Comparison of ENCODE assay signal across 10 cellular contexts in the genomic region with DNA sequence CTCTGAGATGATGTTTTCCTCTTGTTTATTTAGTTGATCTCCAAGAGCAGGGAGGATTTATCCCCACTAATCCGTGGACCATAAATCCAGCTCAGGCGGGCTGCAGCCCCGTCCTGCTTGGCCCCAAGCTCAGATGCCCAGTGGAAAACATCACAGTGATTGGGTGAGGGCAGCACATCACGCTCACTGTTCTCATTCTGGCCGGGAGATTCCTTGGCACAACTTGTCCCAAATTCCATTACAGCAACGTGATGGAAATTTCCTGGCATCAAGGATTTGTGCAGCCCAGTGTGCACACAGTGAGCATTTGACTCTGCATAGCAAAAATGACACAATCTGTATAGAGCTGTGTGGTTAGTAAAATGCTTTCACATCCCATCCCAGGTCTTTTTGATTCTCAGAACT.
DNase-seq lines count a peak whose midpoint lies in the region; ATAC-seq, FAIRE-seq and TF ChIP-seq lines count a peak whose summit lies in the region.
"Had no signal": no experiment of that assay in that cellular context is flagged by ENCODE, and none has a peak within 500 bp of the region (broad histone marks: within the 10 kb centered on the region; RNA-seq: fewer than 3 reads in every experiment).

No MANE protein-coding gene starts in this region.

- peaks cover 11% of the 10 kb centered on the region for H3F3A ChIP-seq in SK-N-SH (replicated peaks; ENCODE audit: insufficient read depth)

- no peak for FAIRE-seq in GM19239 (lab: Jason Lieb, UNC)

- no peak overlapping the region for H2AFZ ChIP-seq in SK-N-SH (ENCODE audit: low read depth)

- H3K79me2 ChIP-seq in SK-N-SH (ENCODE audit: insufficient read depth) = no peaks in the 10 kb centered on the region

- peak overlapping the region; percentile 45; the same call in 1 of the 2 replicates for H3K9ac ChIP-seq in SK-N-SH

- no peaks in the 10 kb centered on the region for H4K20me1 ChIP-seq in SK-N-SH (ENCODE audit: insufficient read depth)

- TF ChIP-seq CTCF in AG09309 (IDR thresholded peaks at IDR 0.05; ENCODE audit: control insufficient read depth, insufficient read depth, low read depth, low read length, missing control alignments) (no peak), SK-N-SH (IDR thresholded peaks at IDR 0.05) (no peak), foreskin fibroblast (IDR thresholded peaks at IDR 0.05; ENCODE audit: low read depth, low read length) (no peak), osteocyte (IDR thresholded peaks at IDR 0.05) (no peak)

- H3K4me2 ChIP-seq in SK-N-SH = peak overlapping the region; percentile 29

- POLR2A ChIA-PET in SK-N-SH (lab: Yijun Ruan, JAX) = no interaction called here

- H3K36me3 Mint-ChIP-seq in osteocyte (ENCODE audit: unreplicated experiment) = no peaks in the 10 kb centered on the region

- H3K27ac Mint-ChIP-seq in osteocyte (ENCODE audit: unreplicated experiment) = peak overlapping the region; percentile 58

- peak in 1 of 2 experiments; percentile 81; a peak in 2 of 4 replicates for TF ChIP-seq EP300 in SK-N-SH (IDR thresholded peaks at IDR 0.05; ENCODE audit: borderline replicate concordance in 1 of 2, low read depth in 1 of 2, low read length in 1 of 2)

- H3K4me1 ChIP-seq in SK-N-SH (ENCODE audit: control insufficient read depth in 1 of 2, insufficient read depth in 2 of 2, low read depth in 1 of 2, low read length in 1 of 2) = peaks cover 0 to 7% of the 10 kb centered on the region in 2 experiments; a peak in 3 of 4 replicates

- no peaks in the 10 kb centered on the region for H3K9me3 Mint-ChIP-seq in osteocyte (ENCODE audit: unreplicated experiment)

- TF ChIP-seq RAD21 in SK-N-SH (IDR thresholded peaks at IDR 0.05; ENCODE audit: low read length) = no peak

- no peaks in the 10 kb centered on the region for H3K9me2 ChIP-seq in SK-N-SH

- H3K27ac ChIP-seq in SK-N-SH (ENCODE audit: low read depth in 2 of 2, low read length in 1 of 2) = peak overlapping the region; percentile 44 to 79; a peak in 3 of 4 replicates
- H3K27ac ChIP-seq: SK-N-MC had no signal

- 20% methylated on average over 6 of the region's 6 CpGs for WGBS in SK-N-SH (ENCODE audit: low lambda C conversion rate)

- peaks cover 27% of the 10 kb centered on the region for H3K4me1 Mint-ChIP-seq in osteocyte (ENCODE audit: unreplicated experiment)

- CTCF ChIA-PET in SK-N-SH (lab: Yijun Ruan, JAX) = interaction anchor here (1.0 to 1.8 kb wide), 2 partner anchors 39 to 508 kb away, joined by 3 to 5 read pairs; no protein-coding TSS in a partner anchor

- ATAC-seq in HG03097 (IDR thresholded peaks at IDR 0.05; ENCODE audit: low FRiP score, unreplicated experiment) = no peak

- peak; percentile 83 for DNase-seq in AG09309 (ENCODE audit: low read depth)
- DNase-seq in SK-N-SH = no peak
- peak; percentile 87 to 92 for DNase-seq in foreskin fibroblast
- no peak for DNase-seq in osteocyte (ENCODE audit: extremely low spot score, unreplicated experiment)
- DNase-seq in activated T-cell treated with anti-CD3 and anti-CD28 coated beads, Interleukin-2, amount 50 U/mL, for 1 hour = no peak
- no peak for DNase-seq in GM19239 (ENCODE audit: insufficient read length, low spot score)
- DNase-seq in NCI-H1417 (lab: John Stamatoyannopoulos, UW) = no peak

- H3K36me3 ChIP-seq in SK-N-SH (replicated peaks in 1 of 2; ENCODE audit: control insufficient read depth in 1 of 2, insufficient read depth in 2 of 2, low read length in 1 of 2) = no peaks in the 10 kb centered on the region

- no peak overlapping the region for H3K4me3 Mint-ChIP-seq in osteocyte (ENCODE audit: unreplicated experiment)

- no peaks in the 10 kb centered on the region for H3K9me3 ChIP-seq in SK-N-SH
- H3K9me3 ChIP-seq: Caco-2 had no signal

- H3K4me3 ChIP-seq in AG09309 (ENCODE audit: control insufficient read depth, low read depth, low read length) (no peak overlapping the region), SK-N-SH (ENCODE audit: low read depth in 2 of 2, low read length in 1 of 2) (no peak overlapping the region), foreskin fibroblast (ENCODE audit: low read depth in 1 of 2, low read length in 2 of 2) (no peak overlapping the region)
- H3K4me3 ChIP-seq: SK-N-MC had no signal

- H3K27me3 ChIP-seq in SK-N-SH (ENCODE audit: insufficient read depth) = no peaks in the 10 kb centered on the region

- H3K27me3 Mint-ChIP-seq in osteocyte (ENCODE audit: unreplicated experiment) = no peaks in the 10 kb centered on the region

TF ChIP-seq in SK-N-SH, 30 proteins besides CTCF, POLR2A, EP300 and RAD21 (continues in another document):
- no peak for TF ChIP-seq NRF1 (IDR thresholded peaks at IDR 0.05; ENCODE audit: low read depth, low read length)
- no peak for TF ChIP-seq RCOR1 (IDR thresholded peaks at IDR 0.05; ENCODE audit: low read length)
- TF ChIP-seq RFX5 (IDR thresholded peaks at IDR 0.05; ENCODE audit: low read length) = no peak
- no peak for TF ChIP-seq GABPA (IDR thresholded peaks at IDR 0.05; ENCODE audit: low read depth)
- TF ChIP-seq, protein P1, sequence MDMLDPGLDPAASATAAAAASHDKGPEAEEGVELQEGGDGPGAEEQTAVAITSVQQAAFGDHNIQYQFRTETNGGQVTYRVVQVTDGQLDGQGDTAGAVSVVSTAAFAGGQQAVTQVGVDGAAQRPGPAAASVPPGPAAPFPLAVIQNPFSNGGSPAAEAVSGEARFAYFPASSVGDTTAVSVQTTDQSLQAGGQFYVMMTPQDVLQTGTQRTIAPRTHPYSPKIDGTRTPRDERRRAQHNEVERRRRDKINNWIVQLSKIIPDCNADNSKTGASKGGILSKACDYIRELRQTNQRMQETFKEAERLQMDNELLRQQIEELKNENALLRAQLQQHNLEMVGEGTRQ (IDR thresholded peaks at IDR 0.05; ENCODE audit: borderline replicate concordance, low read depth, low read length) = no peak
- TF ChIP-seq, protein P2, sequence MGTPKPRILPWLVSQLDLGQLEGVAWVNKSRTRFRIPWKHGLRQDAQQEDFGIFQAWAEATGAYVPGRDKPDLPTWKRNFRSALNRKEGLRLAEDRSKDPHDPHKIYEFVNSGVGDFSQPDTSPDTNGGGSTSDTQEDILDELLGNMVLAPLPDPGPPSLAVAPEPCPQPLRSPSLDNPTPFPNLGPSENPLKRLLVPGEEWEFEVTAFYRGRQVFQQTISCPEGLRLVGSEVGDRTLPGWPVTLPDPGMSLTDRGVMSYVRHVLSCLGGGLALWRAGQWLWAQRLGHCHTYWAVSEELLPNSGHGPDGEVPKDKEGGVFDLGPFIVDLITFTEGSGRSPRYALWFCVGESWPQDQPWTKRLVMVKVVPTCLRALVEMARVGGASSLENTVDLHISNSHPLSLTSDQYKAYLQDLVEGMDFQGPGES (IDR thresholded peaks at IDR 0.05; ENCODE audit: low read depth, low read length) = no peak
- TF ChIP-seq, protein P3, sequence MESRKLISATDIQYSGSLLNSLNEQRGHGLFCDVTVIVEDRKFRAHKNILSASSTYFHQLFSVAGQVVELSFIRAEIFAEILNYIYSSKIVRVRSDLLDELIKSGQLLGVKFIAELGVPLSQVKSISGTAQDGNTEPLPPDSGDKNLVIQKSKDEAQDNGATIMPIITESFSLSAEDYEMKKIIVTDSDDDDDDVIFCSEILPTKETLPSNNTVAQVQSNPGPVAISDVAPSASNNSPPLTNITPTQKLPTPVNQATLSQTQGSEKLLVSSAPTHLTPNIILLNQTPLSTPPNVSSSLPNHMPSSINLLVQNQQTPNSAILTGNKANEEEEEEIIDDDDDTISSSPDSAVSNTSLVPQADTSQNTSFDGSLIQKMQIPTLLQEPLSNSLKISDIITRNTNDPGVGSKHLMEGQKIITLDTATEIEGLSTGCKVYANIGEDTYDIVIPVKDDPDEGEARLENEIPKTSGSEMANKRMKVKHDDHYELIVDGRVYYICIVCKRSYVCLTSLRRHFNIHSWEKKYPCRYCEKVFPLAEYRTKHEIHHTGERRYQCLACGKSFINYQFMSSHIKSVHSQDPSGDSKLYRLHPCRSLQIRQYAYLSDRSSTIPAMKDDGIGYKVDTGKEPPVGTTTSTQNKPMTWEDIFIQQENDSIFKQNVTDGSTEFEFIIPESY (IDR thresholded peaks at IDR 0.05; ENCODE audit: borderline replicate concordance, low read depth) = peak; percentile 43; the same call in 1 of the 2 replicates
- TF ChIP-seq POLR2AphosphoS5 (IDR thresholded peaks at IDR 0.05; ENCODE audit: low read depth, low read length) = peak; percentile 39; the same call in 1 of the 2 replicates
- TF ChIP-seq RXRA (IDR thresholded peaks at IDR 0.05; ENCODE audit: borderline replicate concordance, low read depth) = no peak
- no peak for TF ChIP-seq SIN3A (IDR thresholded peaks at IDR 0.05; ENCODE audit: borderline replicate concordance, low read depth, low read length)
- TF ChIP-seq SMC3 (IDR thresholded peaks at IDR 0.05; ENCODE audit: low read depth, low read length) = no peak
- peak; percentile 69; the same call in 1 of the 2 replicates for TF ChIP-seq TCF12 (IDR thresholded peaks at IDR 0.05)
- TF ChIP-seq, protein P4, sequence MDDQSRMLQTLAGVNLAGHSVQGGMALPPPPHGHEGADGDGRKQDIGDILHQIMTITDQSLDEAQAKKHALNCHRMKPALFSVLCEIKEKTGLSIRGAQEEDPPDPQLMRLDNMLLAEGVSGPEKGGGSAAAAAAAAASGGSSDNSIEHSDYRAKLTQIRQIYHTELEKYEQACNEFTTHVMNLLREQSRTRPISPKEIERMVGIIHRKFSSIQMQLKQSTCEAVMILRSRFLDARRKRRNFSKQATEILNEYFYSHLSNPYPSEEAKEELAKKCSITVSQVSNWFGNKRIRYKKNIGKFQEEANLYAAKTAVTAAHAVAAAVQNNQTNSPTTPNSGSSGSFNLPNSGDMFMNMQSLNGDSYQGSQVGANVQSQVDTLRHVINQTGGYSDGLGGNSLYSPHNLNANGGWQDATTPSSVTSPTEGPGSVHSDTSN (IDR thresholded peaks at IDR 0.05) = peak; percentile 69
- no peak for TF ChIP-seq TAF1 (IDR thresholded peaks at IDR 0.05; ENCODE audit: borderline replicate concordance, low read depth, low read length)
- no peak for TF ChIP-seq GATA2 (CRISPR knock-in tag; IDR thresholded peaks at IDR 0.05)
- no peak for TF ChIP-seq EZH2phosphoT487 (IDR thresholded peaks at IDR 0.05; ENCODE audit: borderline replicate concordance, low read depth)
- TF ChIP-seq, protein P5, sequence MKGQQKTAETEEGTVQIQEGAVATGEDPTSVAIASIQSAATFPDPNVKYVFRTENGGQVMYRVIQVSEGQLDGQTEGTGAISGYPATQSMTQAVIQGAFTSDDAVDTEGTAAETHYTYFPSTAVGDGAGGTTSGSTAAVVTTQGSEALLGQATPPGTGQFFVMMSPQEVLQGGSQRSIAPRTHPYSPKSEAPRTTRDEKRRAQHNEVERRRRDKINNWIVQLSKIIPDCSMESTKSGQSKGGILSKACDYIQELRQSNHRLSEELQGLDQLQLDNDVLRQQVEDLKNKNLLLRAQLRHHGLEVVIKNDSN (IDR thresholded peaks at IDR 0.05; ENCODE audit: borderline replicate concordance, low read depth) = 0 out of 2 replicates have a peak, but pooled peaks have one; percentile 4
- no peak for TF ChIP-seq FOSL2 (IDR thresholded peaks at IDR 0.05; ENCODE audit: borderline replicate concordance, low read depth)
- TF ChIP-seq TEAD4 (IDR thresholded peaks at IDR 0.05; ENCODE audit: borderline replicate concordance, insufficient read depth) = peak; percentile 78
- no peak for TF ChIP-seq MEF2A (IDR thresholded peaks at IDR 0.05; ENCODE audit: borderline replicate concordance, low read depth)

Comparison
In these comparisons a context has a peak if more than half of its experiments do, and no peak if none do; other contexts are left out.
1. DNase-seq: peak in AG09309 (single experiment) and foreskin fibroblast (2 of 2); none in SK-N-SH (single experiment), osteocyte (single experiment), activated T-cell treated with anti-CD3 and anti-CD28 coated beads, Interleukin-2, amount 50 U/mL, for 1 hour (single experiment), GM19239 (single experiment) and NCI-H1417 (0 of 3).